In the genomic region with DNA sequence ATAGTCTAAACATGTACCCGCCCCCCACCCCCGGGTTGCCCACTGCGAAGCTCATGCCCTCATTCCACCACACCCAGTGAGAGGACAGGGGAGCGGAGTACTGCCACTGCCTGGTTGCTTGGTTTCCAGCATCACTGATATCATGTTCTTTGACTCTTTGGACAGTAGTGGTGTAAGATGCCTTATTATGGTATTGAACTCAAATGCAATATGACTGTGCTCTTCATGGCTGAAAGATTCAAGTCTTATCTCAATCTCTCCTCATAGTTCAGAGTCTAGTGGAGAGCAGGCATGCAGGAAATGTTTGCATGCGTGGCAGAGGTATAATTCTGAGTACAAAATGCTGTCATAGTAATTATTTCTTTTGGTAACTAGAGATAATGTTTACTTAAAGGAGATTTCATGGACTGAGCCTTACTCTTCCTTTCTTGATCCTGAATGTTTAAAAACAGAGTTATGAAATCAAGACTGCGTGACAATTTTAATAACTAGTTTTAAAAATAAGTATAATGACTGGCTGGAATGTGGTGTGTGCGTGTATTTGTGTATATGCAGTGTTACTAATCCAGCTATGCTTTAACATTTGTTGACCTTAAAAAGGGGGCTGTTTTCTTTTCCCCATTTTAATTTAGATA, we compare ENCODE assay signal across 1 cellular context. TPM values are rescaled to one million over a fixed set of nuclear protein-coding genes. Genes with fewer than 3 reads are reported as not detected.
"Had no signal": no experiment of that assay in that cellular context is flagged by ENCODE, and none has a peak within 500 bp of the region (broad histone marks: within the 10 kb centered on the region; RNA-seq: fewer than 3 reads in every experiment).

No MANE protein-coding gene starts in this region.

RNA-seq across cellular contexts. Expression of a gene that starts 55.6 kb away (rescaled TPM):
- total RNA-seq: natural killer cell had no signal
